ENCODE assay signal across 15 cellular contexts in genomic region chr12:108784270-108784669, GRCh38. TPM values are rescaled to one million over a fixed set of nuclear protein-coding genes. Genes with fewer than 3 reads are reported as not detected.
DNase-seq lines count a peak whose midpoint lies in the region; TF ChIP-seq lines count a peak whose summit lies in the region.
"Had no signal": no experiment of that assay in that cellular context is flagged by ENCODE, and none has a peak within 500 bp of the region (broad histone marks: within the 10 kb centered on the region; RNA-seq: fewer than 3 reads in every experiment).

No MANE protein-coding gene starts in this region.

- H2AFZ ChIP-seq in KMS-11 (ENCODE audit: low read depth): no peak overlapping the region

- H3K36me3 ChIP-seq in KMS-11 (ENCODE audit: insufficient read depth): no peaks in the 10 kb centered on the region
- H3K36me3 ChIP-seq in esophagus squamous epithelium: peaks cover 7 to 74% (median 13%) of the 10 kb centered on the region in 3 donors
- peaks cover 0 to 29% (median 0%) of the 10 kb centered on the region in 4 donors for H3K36me3 ChIP-seq in sigmoid colon
- H3K36me3 ChIP-seq in brain microvascular endothelial cell (replicated peaks): peaks cover 63% of the 10 kb centered on the region

- no peak for TF ChIP-seq EP300 in sigmoid colon (IDR thresholded peaks at IDR 0.05)

- whole genome bisulfite sequencing in esophagus squamous epithelium, 2 donors: 89 to 94% methylated on average over 6 of the region's 6 CpGs
- 81 to 87% methylated on average over 6 of the region's 6 CpGs for WGBS in sigmoid colon, 2 donors

- peak overlapping the region; percentile 47; the same call in 1 of the 2 replicates for H3K9ac ChIP-seq in KMS-11

- peak overlapping the region; percentile 93 for H3K4me2 ChIP-seq in KMS-11

- in situ Hi-C loops in brain microvascular endothelial cell (cut with HindIII; ENCODE audit: low pct_ligation_motif_present, low sequenced_read_pairs): no loop called here

- no peak for TF ChIP-seq POLR2A in esophagus squamous epithelium (IDR thresholded peaks at IDR 0.05)
- no peak for TF ChIP-seq POLR2A in sigmoid colon (IDR thresholded peaks at IDR 0.05)

- peak overlapping the region; percentile 80 for H3K27ac ChIP-seq in KMS-11
- H3K27ac ChIP-seq in esophagus squamous epithelium: peak overlapping the region in 3 of 4 donors; percentile 10 to 68 (median 16)
- peak overlapping the region; percentile 4 to 82 (median 78) for H3K27ac ChIP-seq in sigmoid colon
- no peak overlapping the region for H3K27ac ChIP-seq in brain microvascular endothelial cell
- H3K27ac ChIP-seq: C4-2B had no signal

- peak; percentile 94 for DNase-seq in NCI-H345 (lab: John Stamatoyannopoulos, UW)
- no peak for DNase-seq in esophagus squamous epithelium (lab: John Stamatoyannopoulos, UW)
- DNase-seq in sigmoid colon: no peak
- no peak for DNase-seq in brain microvascular endothelial cell
- no peak for DNase-seq in effector CD4-positive, alpha-beta T cell
- DNase-seq in inferior parietal cortex (ENCODE audit: extremely low spot score): no peak
- no peak for DNase-seq in GM03348 (ENCODE audit: low spot score)
- DNase-seq: activated CD8-positive, alpha-beta memory T cell treated with anti-CD3 and anti-CD28 coated beads for 24 hours; activated naive CD4-positive, alpha-beta T cell treated with Interleukin-2 at 50 U/mL for 16 hours; cerebellar nuclear complex; kidney glomerular epithelial cell; occipital lobe; stimulated activated naive CD8-positive, alpha-beta T cell treated with anti-CD3 and anti-CD28 coated beads, Interleukin-15, Interleukin-2, amounts not matched to agents 100 U/mL and 50 U/mL, for 24 hours had no signal

- H3K9me3 ChIP-seq in esophagus squamous epithelium (no peaks in the 10 kb centered on the region), sigmoid colon (no peaks in the 10 kb centered on the region)

- TF ChIP-seq CTCF in KMS-11 (conservative IDR thresholded peaks at IDR 0.05; ENCODE audit: low read depth, low read length): no peak
- TF ChIP-seq CTCF in esophagus squamous epithelium (IDR thresholded peaks at IDR 0.05): no peak
- no peak for TF ChIP-seq CTCF in sigmoid colon (IDR thresholded peaks at IDR 0.05)
- no peak for TF ChIP-seq CTCF in brain microvascular endothelial cell (IDR thresholded peaks at IDR 0.05; ENCODE audit: low read depth, low read length, missing control alignments)

- H3K4me1 ChIP-seq in KMS-11 (ENCODE audit: low read depth, poor library complexity, severe bottlenecking) (peaks cover 75% of the 10 kb centered on the region), esophagus squamous epithelium (peaks cover 0 to 61% (median 12%) of the 10 kb centered on the region in 3 donors), sigmoid colon (peaks cover 0 to 68% (median 48%) of the 10 kb centered on the region in 4 donors)

- H3K79me2 ChIP-seq in KMS-11 (ENCODE audit: insufficient read depth, low read depth): no peaks in the 10 kb centered on the region

- intact Hi-C loops in esophagus squamous epithelium (cut with DNase I): no loop called here
- intact Hi-C loops in sigmoid colon (cut with DNase I): no loop called here

- H3K4me3 ChIP-seq in KMS-11 (IDR thresholded peaks at IDR 0.05; ENCODE audit: insufficient read depth, low read depth, low read length): no peak overlapping the region
- no peak overlapping the region for H3K4me3 ChIP-seq in esophagus squamous epithelium
- H3K4me3 ChIP-seq in sigmoid colon: no peak overlapping the region
- no peak overlapping the region for H3K4me3 ChIP-seq in brain microvascular endothelial cell (ENCODE audit: low read depth, low read length)

- H4K20me1 ChIP-seq in KMS-11 (ENCODE audit: insufficient read depth): no peaks in the 10 kb centered on the region

- H3K27me3 ChIP-seq in KMS-11 (ENCODE audit: insufficient read depth, low read depth): no peaks in the 10 kb centered on the region
- H3K27me3 ChIP-seq in esophagus squamous epithelium: no peaks in the 10 kb centered on the region
- no peaks in the 10 kb centered on the region for H3K27me3 ChIP-seq in sigmoid colon
- no peaks in the 10 kb centered on the region for H3K27me3 ChIP-seq in brain microvascular endothelial cell (replicated peaks)

RNA-seq across cellular contexts. Expression of gene CORO1C, which starts 53.0 kb away (rescaled TPM):
- total RNA-seq in esophagus squamous epithelium: 100 to 1,000 TPM in 3 of 4 donors, 10 to 100 TPM in 1; 67.2 to 142 (median 114) TPM
- 100 to 1,000 TPM; 247 to 569 (median 360) TPM for total RNA-seq in sigmoid colon
- polyA plus RNA-seq in sigmoid colon: 10 to 100 TPM; 38.4 to 50.2 (median 49.2) TPM
